ENCODE assay signal across 9 cellular contexts in genomic region chr2:28445448-28446258, GRCh38. TPM values are rescaled to one million over a fixed set of nuclear protein-coding genes. Genes with fewer than 3 reads are reported as not detected.
DNase-seq lines count a peak whose midpoint lies in the region; ATAC-seq and TF ChIP-seq lines count a peak whose summit lies in the region.
"Had no signal": no experiment of that assay in that cellular context is flagged by ENCODE, and none has a peak within 500 bp of the region (broad histone marks: within the 10 kb centered on the region; RNA-seq: fewer than 3 reads in every experiment).

No MANE protein-coding gene starts in this region.

- H3K27me3 Mint-ChIP-seq in MCF 10A (ENCODE audit: insufficient read depth, unreplicated experiment): no peaks in the 10 kb centered on the region

- TF ChIP-seq POLR2A in breast epithelium (IDR thresholded peaks at IDR 0.05) (no peak), lower leg skin (IDR thresholded peaks at IDR 0.05) (no peak)

- TF ChIP-seq CTCF in MCF 10A (IDR thresholded peaks at IDR 0.05; ENCODE audit: unreplicated experiment) (no peak), breast epithelium (IDR thresholded peaks at IDR 0.05) (no peak), thoracic aorta (IDR thresholded peaks at IDR 0.05) (no peak), lower leg skin (IDR thresholded peaks at IDR 0.05) (no peak)

- H3K4me1 ChIP-seq in breast epithelium (peaks cover 0 to 4% of the 10 kb centered on the region in 2 donors), thoracic aorta (ENCODE audit: control insufficient read depth in 1 of 2, low read depth in 2 of 2) (no peaks in the 10 kb centered on the region)

- H3K9me3 ChIP-seq in breast epithelium: no peaks in the 10 kb centered on the region
- no peaks in the 10 kb centered on the region for H3K9me3 ChIP-seq in thoracic aorta

- no peak overlapping the region for H3K4me3 ChIP-seq in breast epithelium
- no peak overlapping the region for H3K4me3 ChIP-seq in thoracic aorta
- H3K4me3 ChIP-seq in lower leg skin (ENCODE audit: low read depth, poor library complexity, severe bottlenecking): no peak overlapping the region

- H3K9me3 Mint-ChIP-seq in MCF 10A (ENCODE audit: unreplicated experiment): peaks cover 10% of the 10 kb centered on the region
- H3K9me3 Mint-ChIP-seq: naive thymus-derived CD8-positive, alpha-beta T cell had no signal

- no peaks in the 10 kb centered on the region for H3K36me3 Mint-ChIP-seq in MCF 10A (ENCODE audit: insufficient read depth, unreplicated experiment)
- H3K36me3 Mint-ChIP-seq: naive thymus-derived CD8-positive, alpha-beta T cell had no signal

- CTCF ChIA-PET in MCF 10A (lab: Yijun Ruan, JAX): interaction anchor here (0.6 to 0.7 kb wide), 2 partner anchors 9 to 816 kb away, joined by 3 read pairs; no protein-coding TSS in a partner anchor

- H3K36me3 ChIP-seq in breast epithelium (no peaks in the 10 kb centered on the region), thoracic aorta (no peaks in the 10 kb centered on the region)

- BruUV-seq in MCF 10A (replicated peaks; lab: Mats Ljungman, UMichigan): no TSS peak

- peak; percentile 66 for ATAC-seq in thoracic aorta (ENCODE audit: insufficient number of reproducible peaks, low FRiP score, low read depth)
- ATAC-seq in GM21381 (IDR thresholded peaks at IDR 0.05; ENCODE audit: unreplicated experiment): no peak
- ATAC-seq in HG02763 (IDR thresholded peaks at IDR 0.05; ENCODE audit: unreplicated experiment): no peak
- ATAC-seq: naive thymus-derived CD8-positive, alpha-beta T cell had no signal

- intact Hi-C loops in MCF 10A (cut with micrococcal nuclease): loop anchor here (5.0 kb wide), 1 partner anchor 488 kb away; no protein-coding TSS in a partner anchor
- intact Hi-C loops in breast epithelium (cut with DNase I; ENCODE audit: low total_unique reads): no loop called here
- intact Hi-C loops in lower leg skin (cut with DNase I; ENCODE audit: low total_unique reads): no loop called here

- peak overlapping the region; percentile 20 for H3K4me3 Mint-ChIP-seq in MCF 10A (ENCODE audit: unreplicated experiment)
- H3K4me3 Mint-ChIP-seq: naive thymus-derived CD8-positive, alpha-beta T cell had no signal

- H3K27ac Mint-ChIP-seq in MCF 10A (ENCODE audit: low read depth, unreplicated experiment): peak overlapping the region; percentile 11
- H3K27ac Mint-ChIP-seq: naive thymus-derived CD8-positive, alpha-beta T cell had no signal

- peak; percentile 99 for DNase-seq in MCF 10A (ENCODE audit: unreplicated experiment)
- DNase-seq in breast epithelium (ENCODE audit: low spot score in 2 of 2): no peak
- peak; percentile 74 to 78 for DNase-seq in activated T-cell treated with anti-CD3 and anti-CD28 coated beads, Interleukin-2, amount 50 U/mL, for 48 hours
- peak; percentile 87 for DNase-seq in islet precursor cell
- DNase-seq in thoracic aorta (ENCODE audit: low spot score): no peak
- no peak for DNase-seq in lower leg skin (ENCODE audit: low spot score in 2 of 2)
- DNase-seq: naive thymus-derived CD8-positive, alpha-beta T cell had no signal

- POLR2A ChIA-PET in MCF 10A (lab: Yijun Ruan, JAX): interaction anchor here (0.6 to 7.9 kb wide), 21 partner anchors 9 to 1076 kb away, joined by 3 to 93 read pairs (median 5); partner anchors contain the start of genes EIF2B4 and FOSL2

- H3K27me3 ChIP-seq in breast epithelium (no peaks in the 10 kb centered on the region), thoracic aorta (replicated peaks; ENCODE audit: insufficient read depth) (no peaks in the 10 kb centered on the region)

- H3K27ac ChIP-seq in breast epithelium (no peak overlapping the region), thoracic aorta (no peak overlapping the region)

- 33 to 37% methylated on average over 7 of the region's 7 CpGs for WGBS in lower leg skin, 2 donors

- peaks cover 54% of the 10 kb centered on the region for H3K4me1 Mint-ChIP-seq in MCF 10A (ENCODE audit: insufficient read depth, unreplicated experiment)

RNA-seq across cellular contexts. Expression of gene PLB1, which starts 50.2 kb away (rescaled TPM):
- total RNA-seq in MCF 10A (2022) (0.91 and 1.8 TPM in 2 replicates), breast epithelium (10 to 100 TPM in 1 of 3 donors, 1 to 10 TPM in 2; 5.6 to 11.9 (median 8.8) TPM), thoracic aorta (10 to 100 TPM; 19.2 to 29.6 TPM), lower leg skin (10 to 100 TPM in 2 of 4 donors, 1 to 10 TPM in 2; 3.4 to 10.3 (median 8.9) TPM)

RNA-seq across cellular contexts. Expression of gene FOSL2, which starts 53.0 kb away (rescaled TPM):
- total RNA-seq in MCF 10A (2022) (122 and 141 TPM in 2 replicates), breast epithelium (100 to 1,000 TPM; 106 to 116 (median 116) TPM), thoracic aorta (100 to 1,000 TPM; 188 to 311 TPM), lower leg skin (100 to 1,000 TPM; 189 to 423 (median 301) TPM)

Comparison
In these comparisons a context has a peak if more than half of its experiments do, and no peak if none do; other contexts are left out.
1. DNase-seq: peak in MCF 10A (single experiment), activated T-cell treated with anti-CD3 and anti-CD28 coated beads, Interleukin-2, amount 50 U/mL, for 48 hours (2 of 2) and islet precursor cell (single experiment); none in breast epithelium (0 of 2), thoracic aorta (single experiment) and lower leg skin (0 of 2).